8 cellular contexts compared by ENCODE assay signal in genomic region chr6:46491789-46492547, GRCh38. TPM values are rescaled to one million over a fixed set of nuclear protein-coding genes. Genes with fewer than 3 reads are reported as not detected.
DNase-seq lines count a peak whose midpoint lies in the region; ATAC-seq and TF ChIP-seq lines count a peak whose summit lies in the region.

No MANE protein-coding gene starts in this region.

- H3K4me1 Mint-ChIP-seq in WTC11, result peaks cover 34% of the 10 kb centered on the region

- H3K27me3 Mint-ChIP-seq in WTC11 (ENCODE audit: low read depth), result peaks cover 50% of the 10 kb centered on the region

- peak overlapping the region; percentile 62 for H3K9ac ChIP-seq in fibroblast of lung (ENCODE audit: insufficient read depth, low read length)
- H3K9ac ChIP-seq in mucosa of rectum (ENCODE audit: low read depth in 1 of 2, low read length in 2 of 2), result peak overlapping the region in 1 of 2 donors; percentile 68

- peak overlapping the region; percentile 57 for H3K4me3 Mint-ChIP-seq in WTC11

- H3K9me3 Mint-ChIP-seq in WTC11, result no peaks in the 10 kb centered on the region

- H4K20me1 ChIP-seq in fibroblast of lung (ENCODE audit: control insufficient read depth, extremely low read depth, insufficient read depth, low read length), result no peaks in the 10 kb centered on the region

- H3K4me2 ChIP-seq in fibroblast of lung (ENCODE audit: extremely low read depth, insufficient read depth, low read length), result peak overlapping the region; percentile 76

- H3K36me3 Mint-ChIP-seq in WTC11, result no peaks in the 10 kb centered on the region

- H2AFZ ChIP-seq in fibroblast of lung (ENCODE audit: low read length), result peak overlapping the region; percentile 62

- H3K27ac ChIP-seq in fibroblast of lung (ENCODE audit: insufficient read depth, low read length), result no peak overlapping the region
- peak overlapping the region; percentile 61 to 75 for H3K27ac ChIP-seq in mucosa of rectum (ENCODE audit: low read depth in 2 of 2, low read length in 2 of 2)

- CTCF ChIA-PET in BJ (lab: Yijun Ruan, JAX) (interaction anchor here (0.6 to 1.8 kb wide), 25 partner anchors 9 to 402 kb away, joined by 3 to 39 read pairs (median 5); no protein-coding TSS in a partner anchor), WTC11 (lab: Charles Lee) (interaction anchor here (0.7 to 2.5 kb wide), 29 partner anchors 8 to 614 kb away, joined by 3 to 39 read pairs (median 5); partner anchors contain the start of gene PLA2G7)

- H3K36me3 ChIP-seq in BJ (ENCODE audit: control insufficient read depth, insufficient read depth, low read length) (no peaks in the 10 kb centered on the region), fibroblast of lung (ENCODE audit: control insufficient read depth, insufficient read depth, low read length) (no peaks in the 10 kb centered on the region), mucosa of rectum (ENCODE audit: control insufficient read depth in 2 of 2, insufficient read depth in 2 of 2, low read length in 2 of 2) (no peaks in the 10 kb centered on the region)

- H3K79me2 ChIP-seq in fibroblast of lung (ENCODE audit: control insufficient read depth, insufficient read depth, low read length), result no peaks in the 10 kb centered on the region

- no peaks in the 10 kb centered on the region for H3K9me3 ChIP-seq in fibroblast of lung (ENCODE audit: control insufficient read depth, insufficient read depth, low read depth, low read length)
- no peaks in the 10 kb centered on the region for H3K9me3 ChIP-seq in mucosa of rectum (ENCODE audit: control insufficient read depth in 2 of 2, low read length in 2 of 2)

- ATAC-seq in GM18517 (IDR thresholded peaks at IDR 0.05; ENCODE audit: unreplicated experiment) (peak; percentile 53), WTC11 (peak; percentile 73)

- H3K27me3 ChIP-seq in BJ (ENCODE audit: control insufficient read depth, insufficient read depth, low read length) (peaks cover 8% of the 10 kb centered on the region), fibroblast of lung (ENCODE audit: control insufficient read depth, insufficient read depth, low read length) (peaks cover 7% of the 10 kb centered on the region), mucosa of rectum (ENCODE audit: control insufficient read depth in 2 of 2, insufficient read depth in 2 of 2, low read length in 2 of 2) (peaks cover 16 to 22% of the 10 kb centered on the region in 2 donors)

- H3K27ac Mint-ChIP-seq in WTC11, result no peak overlapping the region

- POLR2A ChIA-PET in BJ (lab: Charles Lee) (no interaction called here), WTC11 (lab: Charles Lee) (interaction anchor here (0.9 to 1.2 kb wide), 3 partner anchors 10 to 164 kb away, joined by 3 to 4 read pairs (median 3); no protein-coding TSS in a partner anchor)

- H3K4me1 ChIP-seq in fibroblast of lung (ENCODE audit: control insufficient read depth, extremely low read depth, insufficient read depth, low read length), result no peaks in the 10 kb centered on the region
- H3K4me1 ChIP-seq in mucosa of rectum (ENCODE audit: control insufficient read depth in 2 of 2, insufficient read depth in 2 of 2, low read length in 2 of 2), result peaks cover 0 to 4% of the 10 kb centered on the region in 2 donors

- no peak for DNase-seq in BJ (ENCODE audit: low read depth)
- DNase-seq in HuH-7 (ENCODE audit: low spot score), result peak; percentile 56
- peak; percentile 56 for DNase-seq in WTC11 (ENCODE audit: low spot score)
- peak; percentile 3 to 18 for DNase-seq in fibroblast of lung (ENCODE audit: low read depth in 2 of 2)
- DNase-seq in ureter (ENCODE audit: low spot score), result peak; percentile 56
- DNase-seq in HK-2 (ENCODE audit: unreplicated experiment), result no peak

- H3K4me3 ChIP-seq in BJ (ENCODE audit: low read depth, low read length) (peak overlapping the region; percentile 59), fibroblast of lung (replicated peaks in 1 of 4; ENCODE audit: control extremely low read depth in 1 of 4, insufficient read depth in 1 of 4, low read depth in 3 of 4, low read length in 4 of 4) (peak overlapping the region; percentile 36 to 63 (median 58)), mucosa of rectum (ENCODE audit: low read length in 2 of 2) (peak overlapping the region; percentile 73 to 75)

- TF ChIP-seq CTCF in BJ (IDR thresholded peaks at IDR 0.05; ENCODE audit: insufficient read depth, low read depth, low read length) (peak; percentile 88), WTC11 (IDR thresholded peaks at IDR 0.05) (no peak), fibroblast of lung (conservative IDR thresholded peaks at IDR 0.05 in 1 of 2, IDR thresholded peaks at IDR 0.05 in 1 of 2; ENCODE audit: low read depth in 1 of 2, low read length in 2 of 2) (peak; percentile 65 to 71)

TF ChIP-seq in WTC11, 78 proteins besides CTCF, POLR2A, EP300 and RAD21:
- TF ChIP-seq CBFB (CRISPR knock-in tag; IDR thresholded peaks at IDR 0.05; ENCODE audit: low read depth) (no peak), HMGXB4 (CRISPR knock-in tag; IDR thresholded peaks at IDR 0.05) (0 out of 2 replicates have a peak, but pooled peaks have one; percentile 40)
- TF ChIP-seq, protein P1, sequence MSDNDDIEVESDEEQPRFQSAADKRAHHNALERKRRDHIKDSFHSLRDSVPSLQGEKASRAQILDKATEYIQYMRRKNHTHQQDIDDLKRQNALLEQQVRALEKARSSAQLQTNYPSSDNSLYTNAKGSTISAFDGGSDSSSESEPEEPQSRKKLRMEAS (CRISPR knock-in tag; IDR thresholded peaks at IDR 0.05), result peak; percentile 35; the same call in 1 of the 2 replicates

RNA-seq across cellular contexts. Expression of gene RCAN2, which starts 0.7 kb away (rescaled TPM):
- polyA plus RNA-seq in BJ (2011; rRNA removed) (5.9 and 7.4 TPM in 2 replicates), fibroblast of lung (4.6 and 38.0 TPM in 2 replicates)
- polyA minus RNA-seq in BJ (2011; rRNA and poly(A)+ RNA removed), result 4.2 and 4.9 TPM in 2 replicates
- total RNA-seq in WTC11 (2021) (3.4 to 3.9 TPM (median 3.8 TPM) in 3 replicates), fibroblast of lung (5.6 and 11.7 TPM in 2 replicates), ureter (19.8 TPM)
- polyA plus RNA-seq in fibroblast of lung (2012), result 4.1 and 31.4 TPM in 2 replicates
- 2.8 and 31.8 TPM in 2 replicates for polyA minus RNA-seq in fibroblast of lung (ENCODE audit: low replicate concordance)

Comparison
In these comparisons a context has a peak if more than half of its experiments do, and no peak if none do; other contexts are left out.
1. DNase-seq: peak in HuH-7 (single experiment), WTC11 (single experiment), fibroblast of lung (2 of 2) and ureter (single experiment); none in BJ (single experiment) and HK-2 (single experiment).
2. Peak in every context shown above with its lines, with median percentiles within 50 percentile points of each other: H3K4me3 ChIP-seq.